Comparison of ENCODE assay signal across 10 cellular contexts in the genomic region with DNA sequence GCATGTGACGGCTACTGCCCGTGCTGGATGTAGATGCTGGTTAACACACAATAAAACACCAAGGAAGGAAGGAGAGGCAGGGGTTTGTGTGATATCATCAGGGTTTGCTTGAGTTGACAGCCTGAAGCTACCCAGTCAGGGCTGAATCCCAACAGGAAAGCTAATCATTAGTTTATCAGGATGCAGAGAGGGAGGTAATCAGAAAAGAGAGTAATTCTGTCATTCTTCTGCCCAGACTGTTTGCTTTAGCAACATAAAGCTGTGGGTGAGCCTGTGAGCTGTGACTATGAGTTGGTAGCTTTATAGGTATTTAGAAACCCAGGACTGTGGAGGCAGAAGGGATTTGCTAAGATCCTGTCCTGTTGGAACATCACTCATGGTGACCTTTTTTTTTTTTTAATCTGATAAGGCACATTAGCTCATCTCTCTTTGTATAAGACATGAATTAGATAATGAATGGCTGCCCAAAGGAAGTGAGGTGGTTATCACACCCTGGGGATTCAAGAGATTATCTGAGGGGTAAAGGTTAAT.
DNase-seq lines count a peak whose midpoint lies in the region; ATAC-seq, FAIRE-seq and TF ChIP-seq lines count a peak whose summit lies in the region.
"Had no signal": no experiment of that assay in that cellular context is flagged by ENCODE, and none has a peak within 500 bp of the region (broad histone marks: within the 10 kb centered on the region; RNA-seq: fewer than 3 reads in every experiment).

No MANE protein-coding gene starts in this region.

- no peaks in the 10 kb centered on the region for H3K27me3 Mint-ChIP-seq in CD4-positive, alpha-beta T cell

- no peak overlapping the region for H3K27ac Mint-ChIP-seq in CD4-positive, alpha-beta T cell

- no peaks in the 10 kb centered on the region for H3K4me1 Mint-ChIP-seq in CD4-positive, alpha-beta T cell (ENCODE audit: low read depth)

- H3K4me3 Mint-ChIP-seq in CD4-positive, alpha-beta T cell: no peak overlapping the region

- peak; percentile 94 for DNase-seq in RCC 7860 (ENCODE audit: low spot score)
- peak; percentile 41 for DNase-seq in hepatocyte (ENCODE audit: low spot score)
- DNase-seq in sigmoid colon: no peak
- no peak for DNase-seq in CD4-positive, alpha-beta T cell
- no peak for DNase-seq in posterior cingulate gyrus
- DNase-seq: DMS53 had no signal

- H3K36me3 Mint-ChIP-seq in CD4-positive, alpha-beta T cell (ENCODE audit: low read depth): no peaks in the 10 kb centered on the region

- no peak overlapping the region for H2AFZ ChIP-seq in hepatocyte

- CTCF ChIA-PET in CD4-positive, alpha-beta T cell (lab: Charles Lee): interaction anchor here (0.6 kb wide), 1 partner anchor 1853 kb away, joined by 3 read pairs; no protein-coding TSS in a partner anchor

- POLR2A ChIA-PET in CD4-positive, alpha-beta T cell (lab: Charles Lee): no interaction called here

- peak; percentile 79 for FAIRE-seq in RCC 7860 (lab: Jason Lieb, UNC)

- intact Hi-C loops in sigmoid colon (cut with DNase I) (loop anchor here (10.0 kb wide), 1 partner anchor 232 kb away; the partner anchor contains the start of gene NUP153), posterior cingulate gyrus (cut with DNase I) (no loop called here)
- intact Hi-C loops in CD4-positive, alpha-beta T cell (cut with DNase I, micrococcal nuclease): no loop called here

- WGBS in hepatocyte (ENCODE audit: low lambda C conversion rate, missing lambda C conversion rate): 37% methylated on average over 2 of the region's 2 CpGs
- 24 to 84% methylated on average over 2 of the region's 2 CpGs for WGBS in sigmoid colon, 2 donors

- H3K4me1 ChIP-seq in HUES48 (ENCODE audit: control insufficient read depth, insufficient read depth, low read length) (no peaks in the 10 kb centered on the region), hepatocyte (ENCODE audit: insufficient read depth) (peaks cover 3% of the 10 kb centered on the region), sigmoid colon (peaks cover 0 to 91% (median 76%) of the 10 kb centered on the region in 4 donors)

- no peaks in the 10 kb centered on the region for H3K9me3 Mint-ChIP-seq in CD4-positive, alpha-beta T cell

- H3K27me3 ChIP-seq in HUES48 (ENCODE audit: control insufficient read depth, insufficient read depth, low read length): no peaks in the 10 kb centered on the region
- no peaks in the 10 kb centered on the region for H3K27me3 ChIP-seq in hepatocyte
- H3K27me3 ChIP-seq in sigmoid colon: no peaks in the 10 kb centered on the region
- H3K27me3 ChIP-seq in CD4-positive, alpha-beta T cell (ENCODE audit: control insufficient read depth, insufficient read depth, low read length): no peaks in the 10 kb centered on the region

- H3K9me3 ChIP-seq in HUES48 (ENCODE audit: control insufficient read depth, insufficient read depth, low read length) (no peaks in the 10 kb centered on the region), hepatocyte (ENCODE audit: low read depth) (no peaks in the 10 kb centered on the region), sigmoid colon (no peaks in the 10 kb centered on the region)
- no peaks in the 10 kb centered on the region for H3K9me3 ChIP-seq in CD4-positive, alpha-beta T cell (ENCODE audit: control insufficient read depth, low read length)

- no peak for TF ChIP-seq CTCF in hepatocyte (IDR thresholded peaks at IDR 0.05; ENCODE audit: poor library complexity)
- TF ChIP-seq CTCF in sigmoid colon (IDR thresholded peaks at IDR 0.05): no peak
- no peak for TF ChIP-seq CTCF in CD4-positive, alpha-beta T cell (IDR thresholded peaks at IDR 0.05)

- H3K79me2 ChIP-seq in hepatocyte: no peaks in the 10 kb centered on the region

- H4K20me1 ChIP-seq in hepatocyte (ENCODE audit: insufficient read depth, poor library complexity, severe bottlenecking): no peaks in the 10 kb centered on the region

- no peak overlapping the region for H3K4me2 ChIP-seq in hepatocyte
- H3K4me2 ChIP-seq: KMS-11 had no signal

- no peak for TF ChIP-seq EP300 in sigmoid colon (IDR thresholded peaks at IDR 0.05)

- ATAC-seq in CD4-positive, alpha-beta T cell (ENCODE audit: poor library complexity): no peak
- no peak for ATAC-seq in HG02970 (IDR thresholded peaks at IDR 0.05; ENCODE audit: low FRiP score, unreplicated experiment)
- no peak for ATAC-seq in GM21737 (IDR thresholded peaks at IDR 0.05; ENCODE audit: unreplicated experiment)

- H3K9ac ChIP-seq in HUES48 (ENCODE audit: low read depth, low read length): no peak overlapping the region
- H3K9ac ChIP-seq: KMS-11 had no signal

- H3K36me3 ChIP-seq in HUES48 (ENCODE audit: control insufficient read depth, insufficient read depth, low read length) (no peaks in the 10 kb centered on the region), hepatocyte (replicated peaks; ENCODE audit: insufficient read depth, low read depth) (no peaks in the 10 kb centered on the region), sigmoid colon (no peaks in the 10 kb centered on the region)

- H3K27ac ChIP-seq in HUES48 (ENCODE audit: low read depth, low read length) (peak overlapping the region; percentile 44), hepatocyte (peak overlapping the region; percentile 80), sigmoid colon (peak overlapping the region; percentile 73 to 87 (median 84))
- H3K27ac ChIP-seq in CD4-positive, alpha-beta T cell (ENCODE audit: low read depth, low read length): no peak overlapping the region
- H3K27ac ChIP-seq: KMS-11 had no signal

- H3K4me3 ChIP-seq in HUES48 (ENCODE audit: low read depth, low read length) (no peak overlapping the region), hepatocyte (no peak overlapping the region), sigmoid colon (no peak overlapping the region)

- H3K9me2 ChIP-seq in hepatocyte (replicated peaks; ENCODE audit: insufficient read depth): no peaks in the 10 kb centered on the region

- TF ChIP-seq POLR2A in sigmoid colon (IDR thresholded peaks at IDR 0.05): no peak

Comparison
In these comparisons a context has a peak if more than half of its experiments do, and no peak if none do; other contexts are left out.
1. DNase-seq: peak in RCC 7860 (single experiment) and hepatocyte (single experiment); none in sigmoid colon (single experiment), CD4-positive, alpha-beta T cell (0 of 10) and posterior cingulate gyrus (0 of 10).